12 cellular contexts compared by ENCODE assay signal in the genomic region with DNA sequence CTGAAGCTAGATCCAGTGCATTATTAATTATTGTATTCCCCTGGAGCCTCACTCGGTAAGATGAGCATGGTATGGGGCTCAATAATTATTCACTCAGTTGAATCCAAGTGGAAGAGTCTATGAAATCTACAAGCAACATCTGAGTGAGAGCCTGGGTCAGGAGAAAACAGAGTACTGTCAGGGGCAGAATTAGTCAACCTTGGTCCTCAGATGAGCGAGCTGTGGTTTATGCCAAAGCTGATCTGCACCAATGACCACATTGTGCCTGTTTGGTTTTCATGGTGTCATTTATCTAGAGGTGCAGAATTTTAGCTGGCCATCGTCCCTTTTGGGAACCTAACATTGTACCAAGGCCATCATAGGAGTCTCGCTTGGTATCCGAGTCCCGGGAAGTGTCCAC.
DNase-seq lines count a peak whose midpoint lies in the region; ATAC-seq and TF ChIP-seq lines count a peak whose summit lies in the region.
"Had no signal": no experiment of that assay in that cellular context is flagged by ENCODE, and none has a peak within 500 bp of the region (broad histone marks: within the 10 kb centered on the region; RNA-seq: fewer than 3 reads in every experiment).

No MANE protein-coding gene starts in this region.

- H3K4me3 ChIP-seq in ACC112 (ENCODE audit: low read depth, low read length), result peak overlapping the region; percentile 66
- H3K4me3 ChIP-seq in fibroblast of lung (replicated peaks in 1 of 4; ENCODE audit: control extremely low read depth in 1 of 4, insufficient read depth in 1 of 4, low read depth in 3 of 4, low read length in 4 of 4), result no peak overlapping the region
- H3K4me3 ChIP-seq in trophoblast cell (ENCODE audit: low read depth, low read length), result no peak overlapping the region
- H3K4me3 ChIP-seq: SK-N-MC had no signal

- H3K27me3 ChIP-seq in ACC112 (ENCODE audit: insufficient read depth, low read length) (no peaks in the 10 kb centered on the region), fibroblast of lung (ENCODE audit: control insufficient read depth, insufficient read depth, low read length) (no peaks in the 10 kb centered on the region), trophoblast cell (ENCODE audit: insufficient read depth, low read length) (no peaks in the 10 kb centered on the region)
- H3K27me3 ChIP-seq: esophagus squamous epithelium had no signal

- H3K4me1 ChIP-seq in ACC112 (ENCODE audit: control insufficient read depth, insufficient read depth, low read length, unreplicated experiment) (peaks cover 16% of the 10 kb centered on the region), fibroblast of lung (ENCODE audit: control insufficient read depth, extremely low read depth, insufficient read depth, low read length) (peaks cover 17% of the 10 kb centered on the region), trophoblast cell (ENCODE audit: control insufficient read depth in 1 of 2, insufficient read depth in 2 of 2, low read length in 2 of 2) (peaks cover 4 to 5% of the 10 kb centered on the region in 2 experiments)

- H4K91ac ChIP-seq in trophoblast cell (ENCODE audit: low read depth, low read length), result no peak overlapping the region

- H2BK120ac ChIP-seq in trophoblast cell (ENCODE audit: insufficient read depth, low read length, poor library complexity), result no peak overlapping the region

- no peak overlapping the region for H4K12ac ChIP-seq in trophoblast cell (ENCODE audit: low read depth, low read length)

- TF ChIP-seq CTCF in fibroblast of lung (conservative IDR thresholded peaks at IDR 0.05 in 1 of 2, IDR thresholded peaks at IDR 0.05 in 1 of 2; ENCODE audit: low read depth in 1 of 2, low read length in 2 of 2), result no peak

- peak overlapping the region; percentile 79 for H2AFZ ChIP-seq in ACC112 (ENCODE audit: low read length, unreplicated experiment)
- no peak overlapping the region for H2AFZ ChIP-seq in fibroblast of lung (ENCODE audit: low read length)
- no peak overlapping the region for H2AFZ ChIP-seq in trophoblast cell (ENCODE audit: insufficient read depth, low read length, poor library complexity)

- no peaks in the 10 kb centered on the region for H3K9me3 ChIP-seq in fibroblast of lung (ENCODE audit: control insufficient read depth, insufficient read depth, low read depth, low read length)
- no peaks in the 10 kb centered on the region for H3K9me3 ChIP-seq in trophoblast cell (ENCODE audit: insufficient read depth, low read depth, low read length)
- H3K9me3 ChIP-seq: esophagus squamous epithelium had no signal

- H2BK12ac ChIP-seq in trophoblast cell (ENCODE audit: low read length), result no peak overlapping the region

- no peak overlapping the region for H4K8ac ChIP-seq in trophoblast cell (ENCODE audit: low read depth, low read length)

- no peak overlapping the region for H3K23ac ChIP-seq in trophoblast cell (ENCODE audit: low read length)

- H3K9ac ChIP-seq in fibroblast of lung (ENCODE audit: insufficient read depth, low read length) (no peak overlapping the region), trophoblast cell (ENCODE audit: low read length) (no peak overlapping the region)

- H3K36me3 ChIP-seq in ACC112 (ENCODE audit: insufficient read depth, low read length), result no peaks in the 10 kb centered on the region
- H3K36me3 ChIP-seq in fibroblast of lung (ENCODE audit: control insufficient read depth, insufficient read depth, low read length), result no peaks in the 10 kb centered on the region
- H3K36me3 ChIP-seq in trophoblast cell (ENCODE audit: control insufficient read depth in 1 of 2, insufficient read depth in 2 of 2, low read length in 2 of 2), result no peaks in the 10 kb centered on the region
- H3K36me3 ChIP-seq: esophagus squamous epithelium had no signal

- H2AK5ac ChIP-seq in trophoblast cell (ENCODE audit: low read length), result no peak overlapping the region

- ATAC-seq in GM19463 (IDR thresholded peaks at IDR 0.05; ENCODE audit: unreplicated experiment) (peak; percentile 95), HG03175 (IDR thresholded peaks at IDR 0.05; ENCODE audit: unreplicated experiment) (peak; percentile 94)

- H3K4me2 ChIP-seq in fibroblast of lung (ENCODE audit: extremely low read depth, insufficient read depth, low read length), result peak overlapping the region; percentile 72
- no peak overlapping the region for H3K4me2 ChIP-seq in trophoblast cell (ENCODE audit: low read length)

- no peak overlapping the region for H3K14ac ChIP-seq in trophoblast cell (ENCODE audit: low read length)

- H3K27ac ChIP-seq in ACC112 (ENCODE audit: low read depth, low read length) (peak overlapping the region; percentile 31; the same call in 1 of the 2 replicates), fibroblast of lung (ENCODE audit: insufficient read depth, low read length) (peak overlapping the region; percentile 52), trophoblast cell (ENCODE audit: low read depth, low read length) (no peak overlapping the region)
- H3K27ac ChIP-seq: SK-N-MC had no signal

- H3K4ac ChIP-seq in trophoblast cell (ENCODE audit: low read depth, low read length), result no peak overlapping the region

- WGBS in trophoblast cell (ENCODE audit: extremely low coverage, insufficient coverage, insufficient read length), result no CpG with 5 or more reads among the region's 6 CpGs

- H3K79me1 ChIP-seq in trophoblast cell (ENCODE audit: low read length), result no peaks in the 10 kb centered on the region

- no peaks in the 10 kb centered on the region for H3K79me2 ChIP-seq in ACC112 (ENCODE audit: control insufficient read depth, insufficient read depth, low read length, unreplicated experiment)
- no peaks in the 10 kb centered on the region for H3K79me2 ChIP-seq in fibroblast of lung (ENCODE audit: control insufficient read depth, insufficient read depth, low read length)
- H3K79me2 ChIP-seq in trophoblast cell (ENCODE audit: control insufficient read depth, insufficient read depth, low read length, poor library complexity), result no peaks in the 10 kb centered on the region

- H4K20me1 ChIP-seq in fibroblast of lung (ENCODE audit: control insufficient read depth, extremely low read depth, insufficient read depth, low read length), result no peaks in the 10 kb centered on the region

- H3K18ac ChIP-seq in trophoblast cell (ENCODE audit: low read length), result no peak overlapping the region

- no peak for DNase-seq in fibroblast of lung (ENCODE audit: low read depth in 2 of 2)
- DNase-seq in medulla oblongata (ENCODE audit: extremely low spot score), result no peak
- DNase-seq in AG08395 (ENCODE audit: low spot score), result no peak
- DNase-seq in trophoblast cell, result no peak
- no peak for DNase-seq in T-helper 1 cell
- DNase-seq: AML-193, esophagus squamous epithelium, MV-4-11 had no signal

- H2BK5ac ChIP-seq in trophoblast cell (ENCODE audit: low read depth, low read length, poor library complexity), result no peak overlapping the region
